ENCODE assay signal across 1 cellular context in genomic region chr1:921011-921837, GRCh38.
TF ChIP-seq lines count a peak whose summit lies in the region.

No MANE protein-coding gene starts in this region.

TF ChIP-seq in K562, 482 proteins besides CTCF, POLR2A, EP300 and RAD21 (continued from another document and continues in another):
- TF ChIP-seq HINFP (tag; conservative IDR thresholded peaks at IDR 0.05; ENCODE audit: low read depth): no peak
- no peak for TF ChIP-seq CSDE1 (IDR thresholded peaks at IDR 0.05)
- no peak for TF ChIP-seq ZNF23 (CRISPR knock-in tag; IDR thresholded peaks at IDR 0.05)
- TF ChIP-seq TBP (optimal IDR thresholded peaks at IDR 0.05; ENCODE audit: low read depth, low read length): peak; percentile 46
- TF ChIP-seq DDX20 (tag; IDR thresholded peaks at IDR 0.05; ENCODE audit: low read depth): no peak
- no peak for TF ChIP-seq ZNF347 (CRISPR knock-in tag; IDR thresholded peaks at IDR 0.05; ENCODE audit: low read depth)
- TF ChIP-seq, protein P1, sequence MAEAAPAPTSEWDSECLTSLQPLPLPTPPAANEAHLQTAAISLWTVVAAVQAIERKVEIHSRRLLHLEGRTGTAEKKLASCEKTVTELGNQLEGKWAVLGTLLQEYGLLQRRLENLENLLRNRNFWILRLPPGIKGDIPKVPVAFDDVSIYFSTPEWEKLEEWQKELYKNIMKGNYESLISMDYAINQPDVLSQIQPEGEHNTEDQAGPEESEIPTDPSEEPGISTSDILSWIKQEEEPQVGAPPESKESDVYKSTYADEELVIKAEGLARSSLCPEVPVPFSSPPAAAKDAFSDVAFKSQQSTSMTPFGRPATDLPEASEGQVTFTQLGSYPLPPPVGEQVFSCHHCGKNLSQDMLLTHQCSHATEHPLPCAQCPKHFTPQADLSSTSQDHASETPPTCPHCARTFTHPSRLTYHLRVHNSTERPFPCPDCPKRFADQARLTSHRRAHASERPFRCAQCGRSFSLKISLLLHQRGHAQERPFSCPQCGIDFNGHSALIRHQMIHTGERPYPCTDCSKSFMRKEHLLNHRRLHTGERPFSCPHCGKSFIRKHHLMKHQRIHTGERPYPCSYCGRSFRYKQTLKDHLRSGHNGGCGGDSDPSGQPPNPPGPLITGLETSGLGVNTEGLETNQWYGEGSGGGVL (CRISPR knock-in tag; IDR thresholded peaks at IDR 0.05): no peak
- no peak for TF ChIP-seq POLR2H (tag; IDR thresholded peaks at IDR 0.05; ENCODE audit: low read depth)
- TF ChIP-seq DACH1 (IDR thresholded peaks at IDR 0.05; ENCODE audit: partially characterized antibody): no peak
- TF ChIP-seq FOXA1 (IDR thresholded peaks at IDR 0.05; ENCODE audit: borderline replicate concordance): no peak
- no peak for TF ChIP-seq ZC3H11A (IDR thresholded peaks at IDR 0.05; ENCODE audit: low read depth, low read length)
- no peak for TF ChIP-seq PRPF4 (IDR thresholded peaks at IDR 0.05; ENCODE audit: insufficient read depth, low read depth, low read length, poor library complexity, severe bottlenecking)
- no peak for TF ChIP-seq TAF1 (IDR thresholded peaks at IDR 0.05; ENCODE audit: control insufficient read depth, extremely low read depth, insufficient read depth, low read length, severe bottlenecking)
- TF ChIP-seq SMAD3 (CRISPR knock-in tag; conservative IDR thresholded peaks at IDR 0.05): no peak
- no peak for TF ChIP-seq ZBTB12 (CRISPR knock-in tag; IDR thresholded peaks at IDR 0.05)
- no peak for TF ChIP-seq ZBTB17 (CRISPR knock-in tag; IDR thresholded peaks at IDR 0.05)
- no peak for TF ChIP-seq RBM34 (IDR thresholded peaks at IDR 0.05; ENCODE audit: borderline replicate concordance, insufficient read depth, low read length)
- 0 out of 2 replicates have a peak, but pooled peaks have one; percentile 42 for TF ChIP-seq RBFOX2 (IDR thresholded peaks at IDR 0.05; ENCODE audit: low read depth, low read length)
- TF ChIP-seq ZFP36 (IDR thresholded peaks at IDR 0.05; ENCODE audit: low read depth, low read length, partially characterized antibody): no peak
- TF ChIP-seq EP400 (IDR thresholded peaks at IDR 0.05): no peak
- no peak for TF ChIP-seq MED1 (CRISPR knock-in tag; IDR thresholded peaks at IDR 0.05; ENCODE audit: borderline replicate concordance)
- no peak for TF ChIP-seq HIVEP1 (CRISPR knock-in tag; IDR thresholded peaks at IDR 0.05)
- TF ChIP-seq ETS1 (conservative IDR thresholded peaks at IDR 0.05; ENCODE audit: control insufficient read depth, low read depth, low read length): peak; percentile 63; the same call in 1 of the 2 replicates
- TF ChIP-seq KDM1A (IDR thresholded peaks at IDR 0.05): peak; percentile 43 to 73; a peak in 3 of 4 replicates
- no peak for TF ChIP-seq E2F8 (IDR thresholded peaks at IDR 0.05; ENCODE audit: low read depth, partially characterized antibody)
- TF ChIP-seq ATF7 (IDR thresholded peaks at IDR 0.05): peak; percentile 59; the same call in 1 of the 2 replicates
- TF ChIP-seq RCOR1 (IDR thresholded peaks at IDR 0.05; ENCODE audit: borderline replicate concordance in 1 of 2, low read depth in 2 of 2, low read length in 2 of 2): peak in 1 of 2 experiments; percentile 85; a peak in 2 of 4 replicates
- TF ChIP-seq SLC30A9 (CRISPR knock-in tag; IDR thresholded peaks at IDR 0.05): no peak
- TF ChIP-seq ZBTB2 (IDR thresholded peaks at IDR 0.05): peak; percentile 75
- no peak for TF ChIP-seq ELF4 (CRISPR knock-in tag; IDR thresholded peaks at IDR 0.05)
- TF ChIP-seq MBD1 (CRISPR knock-in tag; IDR thresholded peaks at IDR 0.05): no peak
- no peak for TF ChIP-seq MXI1 (IDR thresholded peaks at IDR 0.05; ENCODE audit: low read depth, low read length)
- TF ChIP-seq JUNB (CRISPR knock-in tag; conservative IDR thresholded peaks at IDR 0.05): no peak
- no peak for TF ChIP-seq ZBTB40 (IDR thresholded peaks at IDR 0.05)
- no peak for TF ChIP-seq ZBTB40 (CRISPR knock-in tag; IDR thresholded peaks at IDR 0.05)
- TF ChIP-seq MTA1 (IDR thresholded peaks at IDR 0.05; ENCODE audit: borderline replicate concordance): no peak
- TF ChIP-seq, protein P2, sequence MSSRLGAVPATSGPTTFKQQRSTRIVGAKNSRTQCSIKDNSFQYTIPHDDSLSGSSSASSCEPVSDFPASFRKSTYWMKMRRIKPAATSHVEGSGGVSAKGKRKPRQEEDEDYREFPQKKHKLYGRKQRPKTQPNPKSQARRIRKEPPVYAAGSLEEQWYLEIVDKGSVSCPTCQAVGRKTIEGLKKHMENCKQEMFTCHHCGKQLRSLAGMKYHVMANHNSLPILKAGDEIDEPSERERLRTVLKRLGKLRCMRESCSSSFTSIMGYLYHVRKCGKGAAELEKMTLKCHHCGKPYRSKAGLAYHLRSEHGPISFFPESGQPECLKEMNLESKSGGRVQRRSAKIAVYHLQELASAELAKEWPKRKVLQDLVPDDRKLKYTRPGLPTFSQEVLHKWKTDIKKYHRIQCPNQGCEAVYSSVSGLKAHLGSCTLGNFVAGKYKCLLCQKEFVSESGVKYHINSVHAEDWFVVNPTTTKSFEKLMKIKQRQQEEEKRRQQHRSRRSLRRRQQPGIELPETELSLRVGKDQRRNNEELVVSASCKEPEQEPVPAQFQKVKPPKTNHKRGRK (tag; IDR thresholded peaks at IDR 0.05): no peak
- TF ChIP-seq PYGO2 (tag; IDR thresholded peaks at IDR 0.05): no peak
- TF ChIP-seq KHSRP (IDR thresholded peaks at IDR 0.05): no peak
